In genomic region chr5:120703923-120704445, GRCh38 we compare ENCODE assay signal across 1 cellular context.
TF ChIP-seq lines count a peak whose summit lies in the region.

No MANE protein-coding gene starts in this region.

TF ChIP-seq in GM23338, 12 proteins besides CTCF, POLR2A, EP300 and RAD21 (continued from another document):
- TF ChIP-seq, protein P1, sequence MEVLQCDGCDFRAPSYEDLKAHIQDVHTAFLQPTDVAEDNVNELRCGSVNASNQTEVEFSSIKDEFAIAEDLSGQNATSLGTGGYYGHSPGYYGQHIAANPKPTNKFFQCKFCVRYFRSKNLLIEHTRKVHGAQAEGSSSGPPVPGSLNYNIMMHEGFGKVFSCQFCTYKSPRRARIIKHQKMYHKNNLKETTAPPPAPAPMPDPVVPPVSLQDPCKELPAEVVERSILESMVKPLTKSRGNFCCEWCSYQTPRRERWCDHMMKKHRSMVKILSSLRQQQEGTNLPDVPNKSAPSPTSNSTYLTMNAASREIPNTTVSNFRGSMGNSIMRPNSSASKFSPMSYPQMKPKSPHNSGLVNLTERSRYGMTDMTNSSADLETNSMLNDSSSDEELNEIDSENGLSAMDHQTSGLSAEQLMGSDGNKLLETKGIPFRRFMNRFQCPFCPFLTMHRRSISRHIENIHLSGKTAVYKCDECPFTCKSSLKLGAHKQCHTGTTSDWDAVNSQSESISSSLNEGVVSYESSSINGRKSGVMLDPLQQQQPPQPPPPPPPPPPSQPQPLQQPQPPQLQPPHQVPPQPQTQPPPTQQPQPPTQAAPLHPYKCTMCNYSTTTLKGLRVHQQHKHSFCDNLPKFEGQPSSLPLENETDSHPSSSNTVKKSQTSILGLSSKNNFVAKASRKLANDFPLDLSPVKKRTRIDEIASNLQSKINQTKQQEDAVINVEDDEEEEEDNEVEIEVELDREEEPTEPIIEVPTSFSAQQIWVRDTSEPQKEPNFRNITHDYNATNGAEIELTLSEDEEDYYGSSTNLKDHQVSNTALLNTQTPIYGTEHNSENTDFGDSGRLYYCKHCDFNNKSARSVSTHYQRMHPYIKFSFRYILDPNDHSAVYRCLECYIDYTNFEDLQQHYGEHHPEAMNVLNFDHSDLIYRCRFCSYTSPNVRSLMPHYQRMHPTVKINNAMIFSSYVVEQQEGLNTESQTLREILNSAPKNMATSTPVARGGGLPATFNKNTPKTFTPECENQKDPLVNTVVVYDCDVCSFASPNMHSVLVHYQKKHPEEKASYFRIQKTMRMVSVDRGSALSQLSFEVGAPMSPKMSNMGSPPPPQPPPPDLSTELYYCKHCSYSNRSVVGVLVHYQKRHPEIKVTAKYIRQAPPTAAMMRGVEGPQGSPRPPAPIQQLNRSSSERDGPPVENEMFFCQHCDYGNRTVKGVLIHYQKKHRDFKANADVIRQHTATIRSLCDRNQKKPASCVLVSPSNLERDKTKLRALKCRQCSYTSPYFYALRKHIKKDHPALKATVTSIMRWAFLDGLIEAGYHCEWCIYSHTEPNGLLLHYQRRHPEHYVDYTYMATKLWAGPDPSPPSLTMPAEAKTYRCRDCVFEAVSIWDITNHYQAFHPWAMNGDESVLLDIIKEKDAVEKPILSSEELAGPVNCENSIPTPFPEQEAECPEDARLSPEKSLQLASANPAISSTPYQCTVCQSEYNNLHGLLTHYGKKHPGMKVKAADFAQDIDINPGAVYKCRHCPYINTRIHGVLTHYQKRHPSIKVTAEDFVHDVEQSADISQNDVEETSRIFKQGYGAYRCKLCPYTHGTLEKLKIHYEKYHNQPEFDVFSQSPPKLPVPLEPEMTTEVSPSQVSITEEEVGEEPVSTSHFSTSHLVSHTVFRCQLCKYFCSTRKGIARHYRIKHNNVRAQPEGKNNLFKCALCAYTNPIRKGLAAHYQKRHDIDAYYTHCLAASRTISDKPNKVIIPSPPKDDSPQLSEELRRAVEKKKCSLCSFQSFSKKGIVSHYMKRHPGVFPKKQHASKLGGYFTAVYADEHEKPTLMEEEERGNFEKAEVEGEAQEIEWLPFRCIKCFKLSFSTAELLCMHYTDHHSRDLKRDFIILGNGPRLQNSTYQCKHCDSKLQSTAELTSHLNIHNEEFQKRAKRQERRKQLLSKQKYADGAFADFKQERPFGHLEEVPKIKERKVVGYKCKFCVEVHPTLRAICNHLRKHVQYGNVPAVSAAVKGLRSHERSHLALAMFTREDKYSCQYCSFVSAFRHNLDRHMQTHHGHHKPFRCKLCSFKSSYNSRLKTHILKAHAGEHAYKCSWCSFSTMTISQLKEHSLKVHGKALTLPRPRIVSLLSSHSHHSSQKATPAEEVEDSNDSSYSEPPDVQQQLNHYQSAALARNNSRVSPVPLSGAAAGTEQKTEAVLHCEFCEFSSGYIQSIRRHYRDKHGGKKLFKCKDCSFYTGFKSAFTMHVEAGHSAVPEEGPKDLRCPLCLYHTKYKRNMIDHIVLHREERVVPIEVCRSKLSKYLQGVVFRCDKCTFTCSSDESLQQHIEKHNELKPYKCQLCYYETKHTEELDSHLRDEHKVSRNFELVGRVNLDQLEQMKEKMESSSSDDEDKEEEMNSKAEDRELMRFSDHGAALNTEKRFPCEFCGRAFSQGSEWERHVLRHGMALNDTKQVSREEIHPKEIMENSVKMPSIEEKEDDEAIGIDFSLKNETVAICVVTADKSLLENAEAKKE (CRISPR knock-in tag; IDR thresholded peaks at IDR 0.05), result 0 out of 2 replicates have a peak, but pooled peaks have one; percentile 9
